8 cellular contexts compared by ENCODE assay signal in the genomic region with DNA sequence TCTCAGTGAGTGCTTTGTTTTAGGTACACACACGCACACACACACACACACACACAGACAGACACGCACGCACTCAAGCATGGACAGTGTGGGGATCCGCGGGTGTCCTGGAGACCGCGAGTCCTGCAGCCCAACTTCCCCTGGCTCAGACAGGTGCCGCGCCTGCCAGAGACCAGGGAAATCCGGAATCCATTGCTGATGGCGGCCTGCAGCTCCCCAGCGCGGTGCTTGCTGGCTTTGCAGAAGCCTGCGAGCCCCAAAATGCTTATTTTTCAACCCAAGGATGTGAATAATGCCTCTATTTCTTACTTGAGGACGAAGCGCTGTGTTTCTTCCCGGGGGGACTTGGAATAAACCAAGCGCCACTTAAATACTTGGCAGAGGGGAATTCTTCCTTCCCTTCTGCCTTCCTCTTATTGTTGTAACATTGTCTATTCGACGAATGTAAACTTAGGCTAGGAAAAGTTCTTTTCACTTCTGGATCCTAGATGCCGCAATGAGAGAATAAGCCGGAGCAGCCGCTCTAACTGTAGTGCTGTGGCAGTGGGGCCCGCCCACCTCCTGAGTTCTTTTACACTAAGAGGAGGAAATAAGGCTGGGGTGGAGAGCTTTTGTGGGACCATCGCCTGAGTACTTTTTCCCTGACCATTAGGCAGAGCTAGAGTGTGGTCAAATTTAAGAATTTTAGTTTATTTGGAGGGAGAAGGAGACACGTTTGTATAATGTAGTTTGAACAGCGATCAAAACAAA. TPM values are rescaled to one million over a fixed set of nuclear protein-coding genes. Genes with fewer than 3 reads are reported as not detected.
DNase-seq lines count a peak whose midpoint lies in the region; ATAC-seq and TF ChIP-seq lines count a peak whose summit lies in the region.

No MANE protein-coding gene starts in this region.

- peak overlapping the region; percentile 59 for H3K4me3 Mint-ChIP-seq in stimulated activated memory B cell treated with anti-CD40 and anti-IgM and Interleukin-4, amounts not matched to agents 10 μg/mL and 1 μg/mL and 100 μg/mL, for 72 hours

- ATAC-seq in HG03432 (IDR thresholded peaks at IDR 0.05; ENCODE audit: unreplicated experiment) = peak; percentile 45
- ATAC-seq in stimulated activated memory B cell treated with anti-CD40 and anti-IgM and Interleukin-4, amounts not matched to agents 10 μg/mL and 1 μg/mL and 100 μg/mL, for 72 hours = peak; percentile 32

- peaks cover 49% of the 10 kb centered on the region for H3K27me3 Mint-ChIP-seq in stimulated activated memory B cell treated with anti-CD40 and anti-IgM and Interleukin-4, amounts not matched to agents 10 μg/mL and 1 μg/mL and 100 μg/mL, for 72 hours

- H3K9me3 ChIP-seq in WERI-Rb-1 (ENCODE audit: severe bottlenecking) = no peaks in the 10 kb centered on the region

- H3K27me3 ChIP-seq in WERI-Rb-1 (ENCODE audit: insufficient read depth, low read depth, severe bottlenecking) (peaks cover 20% of the 10 kb centered on the region), dorsolateral prefrontal cortex (peaks cover 0 to 70% (median 35%) of the 10 kb centered on the region in 45 donors)

- H3K4me1 Mint-ChIP-seq in stimulated activated memory B cell treated with anti-CD40 and anti-IgM and Interleukin-4, amounts not matched to agents 10 μg/mL and 1 μg/mL and 100 μg/mL, for 72 hours = no peaks in the 10 kb centered on the region

- H3K36me3 ChIP-seq in WERI-Rb-1 = no peaks in the 10 kb centered on the region

- TF ChIP-seq CTCF in WERI-Rb-1 (IDR thresholded peaks at IDR 0.05; ENCODE audit: low read depth, low read length) (peak; percentile 15; the same call in 1 of the 2 replicates), dorsolateral prefrontal cortex (IDR thresholded peaks at IDR 0.05 in 54 of 56, conservative IDR thresholded peaks at IDR 0.05 in 2 of 56; ENCODE audit: low read depth in 1 of 56, partially characterized antibody in 56 of 56) (peak in 45 of 56 donors; percentile 11 to 60 (median 39)), lower leg skin (IDR thresholded peaks at IDR 0.05) (no peak)

- no peak for TF ChIP-seq POLR2A in lower leg skin (IDR thresholded peaks at IDR 0.05)

- no peaks in the 10 kb centered on the region for H3K36me3 Mint-ChIP-seq in stimulated activated memory B cell treated with anti-CD40 and anti-IgM and Interleukin-4, amounts not matched to agents 10 μg/mL and 1 μg/mL and 100 μg/mL, for 72 hours

- no peak overlapping the region for H3K27ac ChIP-seq in WERI-Rb-1
- peak overlapping the region; percentile 19 to 98 (median 88) for H3K27ac ChIP-seq in dorsolateral prefrontal cortex

- H3K4me3 ChIP-seq in WERI-Rb-1 (ENCODE audit: low read depth, low read length) = peak overlapping the region; percentile 58
- H3K4me3 ChIP-seq in dorsolateral prefrontal cortex = peak overlapping the region; percentile 45 to 86 (median 70)
- H3K4me3 ChIP-seq in lower leg skin (ENCODE audit: low read depth, poor library complexity, severe bottlenecking) = peak overlapping the region; percentile 64

- no peak overlapping the region for H3K27ac Mint-ChIP-seq in stimulated activated memory B cell treated with anti-CD40 and anti-IgM and Interleukin-4, amounts not matched to agents 10 μg/mL and 1 μg/mL and 100 μg/mL, for 72 hours

- 3 to 5% methylated on average over 21 to 27 of the region's 27 CpGs for WGBS in lower leg skin, 2 donors

- intact Hi-C loops in dorsolateral prefrontal cortex (cut with DNase I) = loop anchor here (2.0 to 10.0 kb wide), 4 partner anchors 38 to 1855 kb away; no protein-coding TSS in a partner anchor
- intact Hi-C loops in lower leg skin (cut with DNase I; ENCODE audit: low total_unique reads) = no loop called here

- H3K9me3 Mint-ChIP-seq in stimulated activated memory B cell treated with anti-CD40 and anti-IgM and Interleukin-4, amounts not matched to agents 10 μg/mL and 1 μg/mL and 100 μg/mL, for 72 hours = no peaks in the 10 kb centered on the region

- DNase-seq in NCI-H1436 (lab: John Stamatoyannopoulos, UW) = peak; percentile 4
- DNase-seq in NCI-H1436 treated with DMSO at 0.1 percent for 48 hours (lab: John Stamatoyannopoulos, UW) = no peak
- DNase-seq in WERI-Rb-1 = peak; percentile 29
- DNase-seq in dorsolateral prefrontal cortex = peak; percentile 3 to 72 (median 58)
- peak; percentile 30 to 86 for DNase-seq in lower leg skin (ENCODE audit: low spot score in 2 of 2)
- DNase-seq in GM19238 (ENCODE audit: insufficient read length, low spot score) = no peak

RNA-seq across cellular contexts. Expression of a gene that starts 0.8 kb away (rescaled TPM):
- total RNA-seq in dorsolateral prefrontal cortex = 10 to 100 TPM in 39 of 120 experiments, 1 to 10 TPM in 80, under 1 TPM in 1; 0.84 to 36.5 (median 7.3) TPM
- 10 to 100 TPM; 28.6 to 36.7 (median 34.1) TPM for total RNA-seq in lower leg skin

Comparison
In these comparisons a context has a peak if more than half of its experiments do, and no peak if none do; other contexts are left out.
1. DNase-seq: peak in NCI-H1436 (single experiment), WERI-Rb-1 (single experiment), dorsolateral prefrontal cortex (10 of 10) and lower leg skin (2 of 2); none in NCI-H1436 treated with DMSO at 0.1 percent for 48 hours (single experiment) and GM19238 (single experiment).
2. CTCF ChIP-seq: peak in WERI-Rb-1 (single experiment) and dorsolateral prefrontal cortex (45 of 56); none in lower leg skin (0 of 3).
3. Peak in every context shown above with its lines, with median percentiles within 50 percentile points of each other: H3K4me3 ChIP-seq.